ENCODE assay signal across 8 cellular contexts in the genomic region with DNA sequence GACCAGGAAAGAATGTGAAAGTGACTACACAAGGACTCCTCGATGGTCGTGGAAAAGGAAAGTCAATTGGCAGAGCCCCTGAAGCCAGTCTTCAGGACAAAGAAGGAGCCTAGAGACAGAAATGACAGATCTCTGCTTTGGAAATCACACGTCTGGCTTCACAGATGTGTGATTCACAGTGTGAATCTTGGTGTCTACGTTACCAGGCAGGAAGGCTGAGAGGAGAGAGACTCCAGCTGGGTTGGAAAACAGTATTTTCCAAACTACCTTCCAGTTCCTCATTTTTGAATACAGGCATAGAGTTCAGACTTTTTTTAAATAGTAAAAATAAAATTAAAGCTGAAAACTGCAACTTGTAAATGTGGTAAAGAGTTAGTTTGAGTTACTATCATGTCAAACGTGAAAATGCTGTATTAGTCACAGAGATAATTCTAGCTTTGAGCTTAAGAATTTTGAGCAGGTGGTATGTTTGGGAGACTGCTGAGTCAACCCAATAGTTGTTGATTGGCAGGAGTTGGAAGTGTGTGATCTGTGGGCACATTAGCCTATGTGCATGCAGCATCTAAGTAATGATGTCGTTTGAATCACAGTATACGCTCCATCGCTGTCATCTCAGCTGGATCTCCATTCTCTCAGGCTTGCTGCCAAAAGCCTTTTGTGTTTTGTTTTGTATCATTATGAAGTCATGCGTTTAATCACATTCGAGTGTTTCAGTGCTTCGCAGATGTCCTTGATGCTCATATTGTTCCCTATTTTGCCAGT. TPM values are rescaled to one million over a fixed set of nuclear protein-coding genes. Genes with fewer than 3 reads are reported as not detected.
DNase-seq lines count a peak whose midpoint lies in the region; ATAC-seq and TF ChIP-seq lines count a peak whose summit lies in the region.

No MANE protein-coding gene starts in this region.

- POLR2A ChIA-PET in activated CD8-positive, alpha-beta T cell treated with anti-CD3 and anti-CD28 coated beads for 36 hours (lab: Charles Lee) = interaction anchor here (1.0 to 1.6 kb wide), 7 partner anchors 10 to 294 kb away, joined by 3 to 12 read pairs (median 3); partner anchors contain the start of gene CCR5
- POLR2A ChIA-PET in HEK293T (lab: Yijun Ruan, JAX) = no interaction called here

- peaks cover 2% of the 10 kb centered on the region for H3K27me3 Mint-ChIP-seq in activated T-cell treated with anti-CD3 and anti-CD28 coated beads, Interleukin-2, amount 50 U/mL, for 4 hours (ENCODE audit: low read depth)
- no peaks in the 10 kb centered on the region for H3K27me3 Mint-ChIP-seq in IgD-negative memory B cell
- peaks cover 16% of the 10 kb centered on the region for H3K27me3 Mint-ChIP-seq in activated CD8-positive, alpha-beta T cell treated with anti-CD3 and anti-CD28 coated beads for 36 hours
- H3K27me3 Mint-ChIP-seq in neural progenitor cell (ENCODE audit: insufficient read depth, low read depth) = peaks cover 3% of the 10 kb centered on the region

- no peak overlapping the region for H3K4me3 ChIP-seq in neural progenitor cell

- peaks cover 17% of the 10 kb centered on the region for H3K4me1 ChIP-seq in neural progenitor cell

- peak overlapping the region; percentile 28 for H3K4me2 ChIP-seq in neural progenitor cell

- no peaks in the 10 kb centered on the region for H3K79me2 ChIP-seq in neural progenitor cell (ENCODE audit: low read depth)

- peak; percentile 94 to 96 for ATAC-seq in activated T-cell treated with anti-CD3 and anti-CD28 coated beads, Interleukin-2, amount 50 U/mL, for 4 hours
- ATAC-seq in activated CD8-positive, alpha-beta T cell treated with anti-CD3 and anti-CD28 coated beads for 36 hours = peak; percentile 87
- no peak for ATAC-seq in left lobe of liver

- peak overlapping the region; percentile 26 for H2AFZ ChIP-seq in neural progenitor cell (replicated peaks)

- H3K27me3 ChIP-seq in neural progenitor cell = no peaks in the 10 kb centered on the region

- intact Hi-C loops in activated CD8-positive, alpha-beta T cell treated with anti-CD3 and anti-CD28 coated beads for 36 hours (cut with micrococcal nuclease) = no loop called here

- CTCF ChIA-PET in activated CD8-positive, alpha-beta T cell treated with anti-CD3 and anti-CD28 coated beads for 36 hours (lab: Charles Lee) = interaction anchor here (0.9 to 2.1 kb wide), 7 partner anchors 9 to 129 kb away, joined by 3 to 7 read pairs (median 4); partner anchors contain the start of gene CCR5
- CTCF ChIA-PET in HEK293T (lab: Yijun Ruan, JAX) = interaction anchor here (0.6 kb wide), 1 partner anchor 10 kb away, joined by 3 read pairs; no protein-coding TSS in a partner anchor

- no peaks in the 10 kb centered on the region for H3K36me3 ChIP-seq in neural progenitor cell

- H3F3A ChIP-seq in neural progenitor cell (ENCODE audit: low read depth) = peaks cover 3% of the 10 kb centered on the region

- peak overlapping the region; percentile 68 for H3K27ac ChIP-seq in neural progenitor cell

- H4K20me1 ChIP-seq in neural progenitor cell (ENCODE audit: low read depth) = no peaks in the 10 kb centered on the region

- no peak overlapping the region for H3K4me3 Mint-ChIP-seq in activated T-cell treated with anti-CD3 and anti-CD28 coated beads, Interleukin-2, amount 50 U/mL, for 4 hours
- H3K4me3 Mint-ChIP-seq in IgD-negative memory B cell = peak overlapping the region in 1 of 4 donors; percentile 76
- H3K4me3 Mint-ChIP-seq in activated CD8-positive, alpha-beta T cell treated with anti-CD3 and anti-CD28 coated beads for 36 hours = no peak overlapping the region
- no peak overlapping the region for H3K4me3 Mint-ChIP-seq in neural progenitor cell

- peaks cover 56% of the 10 kb centered on the region for H3K4me1 Mint-ChIP-seq in activated T-cell treated with anti-CD3 and anti-CD28 coated beads, Interleukin-2, amount 50 U/mL, for 4 hours (ENCODE audit: low read depth)
- H3K4me1 Mint-ChIP-seq in IgD-negative memory B cell (peaks cover 41 to 49% (median 41%) of the 10 kb centered on the region in 3 donors), neural progenitor cell (peaks cover 26% of the 10 kb centered on the region)
- peaks cover 25% of the 10 kb centered on the region for H3K4me1 Mint-ChIP-seq in activated CD8-positive, alpha-beta T cell treated with anti-CD3 and anti-CD28 coated beads for 36 hours (ENCODE audit: low read depth)

- H3K9me3 ChIP-seq in neural progenitor cell (ENCODE audit: low read depth) = no peaks in the 10 kb centered on the region

- H3K9ac ChIP-seq in neural progenitor cell = no peak overlapping the region

- TF ChIP-seq CTCF in activated CD8-positive, alpha-beta T cell treated with anti-CD3 and anti-CD28 coated beads for 36 hours (IDR thresholded peaks at IDR 0.05) = no peak
- TF ChIP-seq CTCF in neural progenitor cell (IDR thresholded peaks at IDR 0.05) = no peak

- no peaks in the 10 kb centered on the region for H3K36me3 Mint-ChIP-seq in activated T-cell treated with anti-CD3 and anti-CD28 coated beads, Interleukin-2, amount 50 U/mL, for 4 hours (ENCODE audit: insufficient read depth)
- H3K36me3 Mint-ChIP-seq in IgD-negative memory B cell (peaks cover under 1% of the 10 kb centered on the region), neural progenitor cell (no peaks in the 10 kb centered on the region)
- H3K36me3 Mint-ChIP-seq in activated CD8-positive, alpha-beta T cell treated with anti-CD3 and anti-CD28 coated beads for 36 hours (ENCODE audit: low read depth) = no peaks in the 10 kb centered on the region

- H3K27ac Mint-ChIP-seq in IgD-negative memory B cell = peak overlapping the region in 2 of 3 donors; percentile 40 to 76
- H3K27ac Mint-ChIP-seq in activated CD8-positive, alpha-beta T cell treated with anti-CD3 and anti-CD28 coated beads for 36 hours = peak overlapping the region; percentile 10
- peak overlapping the region; percentile 19 for H3K27ac Mint-ChIP-seq in neural progenitor cell

- no peak for DNase-seq in activated T-cell treated with anti-CD3 and anti-CD28 coated beads, Interleukin-2, amount 50 U/mL, for 4 hours
- no peak for DNase-seq in activated T-cell treated with anti-CD3 and anti-CD28 coated beads for 4 hours
- DNase-seq in activated CD8-positive, alpha-beta T cell treated with anti-CD3 and anti-CD28 coated beads for 36 hours = peak; percentile 51
- peak; percentile 79 for DNase-seq in neural progenitor cell (ENCODE audit: low spot score)
- no peak for DNase-seq in HEK293T (ENCODE audit: extremely low spot score)
- no peak for DNase-seq in left lobe of liver (ENCODE audit: low spot score)
- DNase-seq in AG20443 (ENCODE audit: low spot score) = no peak

- H3K9me3 Mint-ChIP-seq in activated T-cell treated with anti-CD3 and anti-CD28 coated beads, Interleukin-2, amount 50 U/mL, for 4 hours = no peaks in the 10 kb centered on the region
- H3K9me3 Mint-ChIP-seq in IgD-negative memory B cell (no peaks in the 10 kb centered on the region), neural progenitor cell (no peaks in the 10 kb centered on the region)
- no peaks in the 10 kb centered on the region for H3K9me3 Mint-ChIP-seq in activated CD8-positive, alpha-beta T cell treated with anti-CD3 and anti-CD28 coated beads for 36 hours

TF ChIP-seq in HEK293T, 16 proteins besides CTCF, POLR2A, EP300 and RAD21:
- TF ChIP-seq FOXK2 (IDR thresholded peaks at IDR 0.05) (no peak), CTBP1 (IDR thresholded peaks at IDR 0.05; ENCODE audit: borderline replicate concordance) (no peak)

RNA-seq across cellular contexts. Expression of gene CCR2, which starts 6.0 kb away (rescaled TPM):
- total RNA-seq in activated T-cell treated with anti-CD3 and anti-CD28 coated beads, Interleukin-2, amount 50 U/mL, for 4 hours = 1 to 10 TPM in 1 of 3 donors, under 1 TPM in 2; 0.18 to 1.4 (median 0.41) TPM
- 10.9 TPM for polyA plus RNA-seq in IgD-negative memory B cell
- under 1 TPM; 0.81 to 0.83 TPM for total RNA-seq in activated CD8-positive, alpha-beta T cell treated with anti-CD3 and anti-CD28 coated beads for 36 hours
- total RNA-seq in neural progenitor cell (ENCODE audit: low replicate concordance) (not detected in 2 replicates), left lobe of liver (0.33 TPM)

RNA-seq across cellular contexts. Expression of gene CCR5, which starts 10.8 kb away (rescaled TPM):
- total RNA-seq in activated T-cell treated with anti-CD3 and anti-CD28 coated beads, Interleukin-2, amount 50 U/mL, for 4 hours = 1 to 10 TPM; 1.2 to 7.2 (median 2.2) TPM
- polyA plus RNA-seq in IgD-negative memory B cell = not detected
- 1 to 10 TPM; 1.7 to 2.2 TPM for total RNA-seq in activated CD8-positive, alpha-beta T cell treated with anti-CD3 and anti-CD28 coated beads for 36 hours
- total RNA-seq in neural progenitor cell (ENCODE audit: low replicate concordance) (not detected in 2 replicates), left lobe of liver (0.08 TPM)

RNA-seq across cellular contexts. Expression of gene CCRL2, which starts 47.1 kb away (rescaled TPM):
- 1 to 10 TPM in 1 of 3 donors, under 1 TPM in 2; 0.43 to 1.3 (median 0.76) TPM for total RNA-seq in activated T-cell treated with anti-CD3 and anti-CD28 coated beads, Interleukin-2, amount 50 U/mL, for 4 hours
- 1.3 TPM for polyA plus RNA-seq in IgD-negative memory B cell
- total RNA-seq in activated CD8-positive, alpha-beta T cell treated with anti-CD3 and anti-CD28 coated beads for 36 hours = 1 to 10 TPM; 2.8 TPM
- total RNA-seq in neural progenitor cell (ENCODE audit: low replicate concordance) (not detected in 2 replicates), left lobe of liver (0.55 TPM)

Comparison
In these comparisons a context has a peak if more than half of its experiments do, and no peak if none do; other contexts are left out.
1. DNase-seq: peak in activated CD8-positive, alpha-beta T cell treated with anti-CD3 and anti-CD28 coated beads for 36 hours (single experiment) and neural progenitor cell (single experiment); none in activated T-cell treated with anti-CD3 and anti-CD28 coated beads, Interleukin-2, amount 50 U/mL, for 4 hours (single experiment), activated T-cell treated with anti-CD3 and anti-CD28 coated beads for 4 hours (single experiment), HEK293T (single experiment), left lobe of liver (single experiment) and AG20443 (single experiment).
2. Peak in every context shown above with its lines, with median percentiles within 50 percentile points of each other: H3K27ac Mint-ChIP-seq.